In genomic region chr4:153573881-153574807, GRCh38 we compare ENCODE assay signal across 1 cellular context.
TF ChIP-seq lines count a peak whose summit lies in the region.

No MANE protein-coding gene starts in this region.

TF ChIP-seq in HepG2, 621 proteins besides CTCF, POLR2A, EP300 and RAD21 (continued from another document and continues in another):
- TF ChIP-seq IKZF5 (CRISPR knock-in tag; IDR thresholded peaks at IDR 0.05) (no peak), ARID5B (CRISPR knock-in tag; IDR thresholded peaks at IDR 0.05) (peak; percentile 44; the same call in 1 of the 2 replicates), CSRNP1 (CRISPR knock-in tag; IDR thresholded peaks at IDR 0.05) (no peak), ZNF460 (CRISPR knock-in tag; IDR thresholded peaks at IDR 0.05; ENCODE audit: borderline replicate concordance) (peak; percentile 88), ZNF766 (CRISPR knock-in tag; IDR thresholded peaks at IDR 0.05; ENCODE audit: borderline replicate concordance) (no peak), ZNF256 (CRISPR knock-in tag; conservative IDR thresholded peaks at IDR 0.05) (no peak), ZFP90 (CRISPR knock-in tag; IDR thresholded peaks at IDR 0.05; ENCODE audit: borderline replicate concordance) (peak; percentile 40; the same call in 1 of the 2 replicates), HNF4G (IDR thresholded peaks at IDR 0.05; ENCODE audit: borderline replicate concordance, low read depth, low read length) (0 out of 2 replicates have a peak, but pooled peaks have one; percentile 6), HNF4G (CRISPR knock-in tag; IDR thresholded peaks at IDR 0.05; ENCODE audit: borderline replicate concordance, low read depth) (no peak), ZNF136 (CRISPR knock-in tag; IDR thresholded peaks at IDR 0.05; ENCODE audit: low read depth) (no peak), ZNF280D (CRISPR knock-in tag; IDR thresholded peaks at IDR 0.05) (0 out of 2 replicates have a peak, but pooled peaks have one; percentile 39), HDAC2 (CRISPR knock-in tag; IDR thresholded peaks at IDR 0.05) (peak; percentile 20; the same call in 1 of the 2 replicates), ZNF800 (CRISPR knock-in tag; IDR thresholded peaks at IDR 0.05) (0 out of 2 replicates have a peak, but pooled peaks have one; percentile 28), MEF2D (CRISPR knock-in tag; IDR thresholded peaks at IDR 0.05) (peak; percentile 30; the same call in 1 of the 2 replicates), ERF (CRISPR knock-in tag; IDR thresholded peaks at IDR 0.05) (no peak), ZSCAN31 (CRISPR knock-in tag; IDR thresholded peaks at IDR 0.05; ENCODE audit: low read depth) (0 out of 2 replicates have a peak, but pooled peaks have one; percentile 27), AGO1 (IDR thresholded peaks at IDR 0.05; ENCODE audit: low read depth, low read length, poor library complexity, severe bottlenecking) (no peak), HNF1B (CRISPR knock-in tag; IDR thresholded peaks at IDR 0.05) (no peak), ZNF296 (CRISPR knock-in tag; conservative IDR thresholded peaks at IDR 0.05) (no peak), SP5 (CRISPR knock-in tag; IDR thresholded peaks at IDR 0.05; ENCODE audit: borderline replicate concordance, low read depth) (0 out of 2 replicates have a peak, but pooled peaks have one; percentile 38), ZNF772 (CRISPR knock-in tag; IDR thresholded peaks at IDR 0.05) (peak; percentile 23; the same call in 1 of the 2 replicates), SMAD1 (CRISPR knock-in tag; IDR thresholded peaks at IDR 0.05; ENCODE audit: borderline replicate concordance, low read depth) (no peak), REPIN1 (CRISPR knock-in tag; IDR thresholded peaks at IDR 0.05; ENCODE audit: borderline replicate concordance, low read depth) (0 out of 2 replicates have a peak, but pooled peaks have one; percentile 48), LCORL (IDR thresholded peaks at IDR 0.05) (no peak), LCORL (CRISPR knock-in tag; IDR thresholded peaks at IDR 0.05) (0 out of 2 replicates have a peak, but pooled peaks have one; percentile 22), ZNF274 (CRISPR knock-in tag; IDR thresholded peaks at IDR 0.05) (no peak), IRF2 (CRISPR knock-in tag; IDR thresholded peaks at IDR 0.05) (peak; percentile 27; the same call in 1 of the 2 replicates), MTF1 (CRISPR knock-in tag; IDR thresholded peaks at IDR 0.05) (no peak), MED1 (CRISPR knock-in tag; IDR thresholded peaks at IDR 0.05) (0 out of 2 replicates have a peak, but pooled peaks have one; percentile 23), FOXA3 (CRISPR knock-in tag; IDR thresholded peaks at IDR 0.05) (peak; percentile 35; the same call in 1 of the 2 replicates), HMGXB4 (CRISPR knock-in tag; IDR thresholded peaks at IDR 0.05; ENCODE audit: borderline replicate concordance in 1 of 2, low read depth in 1 of 2) (peak; percentile 34 to 56; a peak in 1 of 4 replicates), SALL1 (CRISPR knock-in tag; IDR thresholded peaks at IDR 0.05) (peak; percentile 38; the same call in 1 of the 2 replicates), HMG20A (CRISPR knock-in tag; IDR thresholded peaks at IDR 0.05; ENCODE audit: borderline replicate concordance) (0 out of 2 replicates have a peak, but pooled peaks have one; percentile 10), SAP130 (CRISPR knock-in tag; IDR thresholded peaks at IDR 0.05; ENCODE audit: low read depth) (peak; percentile 36), MTF2 (CRISPR knock-in tag; IDR thresholded peaks at IDR 0.05; ENCODE audit: borderline replicate concordance) (no peak), POGZ (CRISPR knock-in tag; IDR thresholded peaks at IDR 0.05) (0 out of 2 replicates have a peak, but pooled peaks have one; percentile 16), TRIM22 (IDR thresholded peaks at IDR 0.05) (no peak), ZBTB7B (CRISPR knock-in tag; IDR thresholded peaks at IDR 0.05) (no peak), HOMEZ (CRISPR knock-in tag; IDR thresholded peaks at IDR 0.05; ENCODE audit: low read depth) (0 out of 2 replicates have a peak, but pooled peaks have one; percentile 55), ELF3 (CRISPR knock-in tag; IDR thresholded peaks at IDR 0.05) (0 out of 2 replicates have a peak, but pooled peaks have one; percentile 24), TFAP4 (IDR thresholded peaks at IDR 0.05; ENCODE audit: borderline replicate concordance, low read depth) (no peak)
